ENCODE assay signal across 30 cellular contexts in genomic region chr7:158042156-158042880, GRCh38.
"Had no signal": no experiment of that assay in that cellular context is flagged by ENCODE, and none has a peak within 500 bp of the region (broad histone marks: within the 10 kb centered on the region; RNA-seq: fewer than 3 reads in every experiment).

No MANE protein-coding gene starts in this region.

- H3K36me3 ChIP-seq: ascending aorta, SJSA1 had no signal

- H3K27me3 ChIP-seq: ascending aorta, body of pancreas, SJSA1 had no signal

- H3K4me3 Mint-ChIP-seq: activated CD8-positive, alpha-beta T cell treated with anti-CD3 and anti-CD28 coated beads, Interleukin-2, amount 10 ng/mL, durations not matched to agents 7 days and 5 days; activated naive CD8-positive, alpha-beta T cell treated with anti-CD3 and anti-CD28 coated beads, Interleukin-2, amount 50 U/mL, for 24 hours; WTC11 had no signal

- DNase-seq: activated CD4-positive, alpha-beta T cell treated with anti-CD3 and anti-CD28 coated beads for 48 hours; activated CD4-positive, alpha-beta T cell treated with anti-CD3 and anti-CD28 coated beads, Interleukin-2, amount 50 U/mL, for 4 hours; activated CD4-positive, CD25-positive, alpha-beta regulatory T cell treated with anti-CD3 and anti-CD28 coated beads, Interleukin-2, amount 50 U/mL, for 72 hours; activated CD8-positive, alpha-beta memory T cell treated with anti-CD3 and anti-CD28 coated beads, Interleukin-2, amount 50 U/mL, for 48 hours; activated CD8-positive, alpha-beta T cell treated with anti-CD3 and anti-CD28 coated beads, Interleukin-2, amount 10 ng/mL, durations not matched to agents 7 days and 5 days; activated naive CD4-positive, alpha-beta T cell treated with Interleukin-2 at 50 U/mL for 16 hours; activated naive CD8-positive, alpha-beta T cell treated with anti-CD3 and anti-CD28 coated beads, Interleukin-2, amount 50 U/mL, for 24 hours; activated T-cell treated with anti-CD3 and anti-CD28 coated beads, Interleukin-2, amount 50 U/mL, for 1 hour; amniotic stem cell; body of pancreas; Karpas-422; MM.1S; NCI-H1105; NCI-H1436; NCI-H1694 treated with DMSO at 0.1 percent for 48 hours; NCI-H2081; NCI-H510A treated with DMSO at 0.1 percent for 48 hours; NCI-H69; NK-92 treated with Interleukin-12 subunit alpha and Interleukin-12 subunit beta, amount 100 ng/mL, for 24 hours; OCI-M1; SHP77; SW 1271 had no signal

- H3K4me3 ChIP-seq: ascending aorta, body of pancreas, K562, SJSA1 had no signal

- H3K27ac Mint-ChIP-seq: activated CD8-positive, alpha-beta T cell treated with anti-CD3 and anti-CD28 coated beads, Interleukin-2, amount 10 ng/mL, durations not matched to agents 7 days and 5 days; activated naive CD4-positive, alpha-beta T cell treated with anti-CD3 and anti-CD28 coated beads, Interleukin-2, amount 50 U/mL, for 72 hours; activated naive CD8-positive, alpha-beta T cell treated with anti-CD3 and anti-CD28 coated beads, Interleukin-2, amount 50 U/mL, for 24 hours; WTC11 had no signal

- H3K4me1 ChIP-seq: ascending aorta, body of pancreas, SJSA1 had no signal

- H3K27ac ChIP-seq: ascending aorta, body of pancreas, RWPE1, SJSA1 had no signal

- H3K4me1 Mint-ChIP-seq: activated naive CD8-positive, alpha-beta T cell treated with anti-CD3 and anti-CD28 coated beads, Interleukin-2, amount 50 U/mL, for 24 hours had no signal

- ATAC-seq: activated CD8-positive, alpha-beta T cell treated with anti-CD3 and anti-CD28 coated beads, Interleukin-2, amount 10 ng/mL, durations not matched to agents 7 days and 5 days; activated naive CD4-positive, alpha-beta T cell treated with anti-CD3 and anti-CD28 coated beads, Interleukin-2, amount 50 U/mL, for 72 hours; activated naive CD8-positive, alpha-beta T cell treated with anti-CD3 and anti-CD28 coated beads, Interleukin-2, amount 50 U/mL, for 24 hours; body of pancreas; K562; Panc1; SK-N-SH treated with all-trans-retinoic acid at 6 μM for 48 hours; WTC11 had no signal
